ENCODE assay signal across 20 cellular contexts in the genomic region with DNA sequence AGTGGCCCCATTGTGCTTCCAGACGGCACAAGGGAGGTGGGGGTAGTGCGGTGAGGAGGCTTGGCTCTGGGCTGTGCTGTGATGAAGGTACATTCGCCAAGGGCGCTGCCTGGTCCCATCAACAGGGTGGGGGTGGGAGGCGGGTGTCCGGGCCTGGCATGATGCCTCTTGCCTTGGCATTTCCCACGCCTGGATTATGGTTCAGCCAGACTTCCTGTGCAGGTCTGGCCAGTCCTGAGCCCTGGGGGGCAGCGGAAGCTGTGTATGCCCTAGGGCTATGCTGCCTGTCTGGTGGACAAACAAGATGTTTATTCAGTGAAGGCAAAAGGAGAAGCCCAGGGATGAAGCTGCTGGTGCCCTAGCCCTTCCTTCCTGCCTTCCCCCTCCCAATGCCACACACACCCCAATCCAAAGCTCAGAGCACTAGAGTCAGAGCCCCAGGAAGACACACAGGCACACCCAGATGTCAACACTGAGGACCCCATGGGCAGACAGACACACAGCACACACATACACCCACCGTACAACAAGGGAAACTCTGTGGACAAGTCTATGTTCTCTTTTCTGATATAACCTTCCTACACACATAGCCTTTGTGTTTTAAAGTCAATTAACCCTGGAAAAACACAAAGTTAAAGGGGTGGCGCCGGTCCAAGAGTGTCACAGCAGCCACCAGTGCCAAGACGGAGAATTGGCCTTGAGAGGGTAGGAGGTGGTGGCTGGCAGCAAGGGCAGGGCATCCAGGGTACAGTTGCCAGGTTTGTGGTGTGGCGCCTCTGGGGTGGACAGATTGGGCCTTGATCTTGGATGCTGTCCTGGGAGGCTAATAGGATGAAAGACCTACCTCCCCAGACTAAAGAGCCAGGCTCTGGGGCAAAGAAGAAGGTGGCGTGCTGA. TPM values are rescaled to one million over a fixed set of nuclear protein-coding genes. Genes with fewer than 3 reads are reported as not detected.
DNase-seq lines count a peak whose midpoint lies in the region; ATAC-seq and TF ChIP-seq lines count a peak whose summit lies in the region.
"Had no signal": no experiment of that assay in that cellular context is flagged by ENCODE, and none has a peak within 500 bp of the region (broad histone marks: within the 10 kb centered on the region; RNA-seq: fewer than 3 reads in every experiment).

No MANE protein-coding gene starts in this region.

- peaks cover 17% of the 10 kb centered on the region for H3K36me3 Mint-ChIP-seq in nephron progenitor cell (ENCODE audit: low read depth)
- peaks cover 9% of the 10 kb centered on the region for H3K36me3 Mint-ChIP-seq in activated naive CD8-positive, alpha-beta T cell treated with anti-CD3 and anti-CD28 coated beads, Interleukin-2, amount 50 U/mL, for 24 hours (ENCODE audit: low read depth)
- H3K36me3 Mint-ChIP-seq in stimulated activated naive B cell treated with anti-CD40 and anti-IgM and Interleukin-4, amounts not matched to agents 10 μg/mL and 1 μg/mL and 100 μg/mL, for 72 hours = no peaks in the 10 kb centered on the region
- H3K36me3 Mint-ChIP-seq: mesothelial cell of epicardium had no signal

- H3K4me1 ChIP-seq in body of pancreas = peaks cover 46% of the 10 kb centered on the region
- no peaks in the 10 kb centered on the region for H3K4me1 ChIP-seq in SJCRH30

- 34 to 46% methylated on average over 7 to 14 of the region's 14 CpGs for WGBS in body of pancreas, 2 donors

- peaks cover 31% of the 10 kb centered on the region for H3K4me1 Mint-ChIP-seq in nephron progenitor cell
- peaks cover 21% of the 10 kb centered on the region for H3K4me1 Mint-ChIP-seq in activated naive CD8-positive, alpha-beta T cell treated with anti-CD3 and anti-CD28 coated beads, Interleukin-2, amount 50 U/mL, for 24 hours
- peaks cover 22 to 55% of the 10 kb centered on the region in 2 donors for H3K4me1 Mint-ChIP-seq in stimulated activated naive B cell treated with anti-CD40 and anti-IgM and Interleukin-4, amounts not matched to agents 10 μg/mL and 1 μg/mL and 100 μg/mL, for 72 hours
- H3K4me1 Mint-ChIP-seq: mesothelial cell of epicardium had no signal

- intact Hi-C loops in body of pancreas (cut with DNase I) = no loop called here

- H3K27me3 ChIP-seq in body of pancreas (no peaks in the 10 kb centered on the region), SJCRH30 (no peaks in the 10 kb centered on the region)
- H3K27me3 ChIP-seq: hepatocyte had no signal

- no peak for TF ChIP-seq CTCF in body of pancreas (IDR thresholded peaks at IDR 0.05)
- no peak for TF ChIP-seq CTCF in nephron progenitor cell (IDR thresholded peaks at IDR 0.05)

- ATAC-seq in body of pancreas (peak; percentile 78), GM21423 (IDR thresholded peaks at IDR 0.05; ENCODE audit: unreplicated experiment) (no peak)
- ATAC-seq in activated naive CD8-positive, alpha-beta T cell treated with anti-CD3 and anti-CD28 coated beads, Interleukin-2, amount 50 U/mL, for 24 hours = no peak
- ATAC-seq in stimulated activated naive B cell treated with anti-CD40 and anti-IgM and Interleukin-4, amounts not matched to agents 10 μg/mL and 1 μg/mL and 100 μg/mL, for 72 hours (replicated peaks) = no peak
- ATAC-seq: Panc1; right cardiac atrium; stimulated activated naive CD8-positive, alpha-beta T cell treated with anti-CD3 and anti-CD28 coated beads, Interleukin-15, amount 100 ng/mL, for 72 hours had no signal

- peak overlapping the region; percentile 47 for H3K27ac Mint-ChIP-seq in nephron progenitor cell
- no peak overlapping the region for H3K27ac Mint-ChIP-seq in activated naive CD8-positive, alpha-beta T cell treated with anti-CD3 and anti-CD28 coated beads, Interleukin-2, amount 50 U/mL, for 24 hours
- no peak overlapping the region for H3K27ac Mint-ChIP-seq in stimulated activated naive B cell treated with anti-CD40 and anti-IgM and Interleukin-4, amounts not matched to agents 10 μg/mL and 1 μg/mL and 100 μg/mL, for 72 hours
- H3K27ac Mint-ChIP-seq: mesothelial cell of epicardium had no signal

- H3K4me3 Mint-ChIP-seq in nephron progenitor cell = no peak overlapping the region
- H3K4me3 Mint-ChIP-seq in activated naive CD8-positive, alpha-beta T cell treated with anti-CD3 and anti-CD28 coated beads, Interleukin-2, amount 50 U/mL, for 24 hours = no peak overlapping the region
- no peak overlapping the region for H3K4me3 Mint-ChIP-seq in stimulated activated naive B cell treated with anti-CD40 and anti-IgM and Interleukin-4, amounts not matched to agents 10 μg/mL and 1 μg/mL and 100 μg/mL, for 72 hours
- H3K4me3 Mint-ChIP-seq: mesothelial cell of epicardium; stimulated activated naive CD8-positive, alpha-beta T cell treated with anti-CD3 and anti-CD28 coated beads, Interleukin-15, amount 100 ng/mL, for 72 hours had no signal

- H3K27me3 Mint-ChIP-seq in nephron progenitor cell (ENCODE audit: low read depth, poor library complexity) = peaks cover 34% of the 10 kb centered on the region
- H3K27me3 Mint-ChIP-seq in activated naive CD8-positive, alpha-beta T cell treated with anti-CD3 and anti-CD28 coated beads, Interleukin-2, amount 50 U/mL, for 24 hours = peaks cover 4% of the 10 kb centered on the region
- peaks cover 37 to 42% of the 10 kb centered on the region in 2 donors for H3K27me3 Mint-ChIP-seq in stimulated activated naive B cell treated with anti-CD40 and anti-IgM and Interleukin-4, amounts not matched to agents 10 μg/mL and 1 μg/mL and 100 μg/mL, for 72 hours

- H3K27ac ChIP-seq in body of pancreas (peak overlapping the region; percentile 62 to 85 (median 74)), SJCRH30 (no peak overlapping the region)
- H3K27ac ChIP-seq: hepatocyte had no signal

- peaks cover 20% of the 10 kb centered on the region for H3K9me3 Mint-ChIP-seq in nephron progenitor cell
- peaks cover 3% of the 10 kb centered on the region for H3K9me3 Mint-ChIP-seq in activated naive CD8-positive, alpha-beta T cell treated with anti-CD3 and anti-CD28 coated beads, Interleukin-2, amount 50 U/mL, for 24 hours
- H3K9me3 Mint-ChIP-seq in stimulated activated naive B cell treated with anti-CD40 and anti-IgM and Interleukin-4, amounts not matched to agents 10 μg/mL and 1 μg/mL and 100 μg/mL, for 72 hours = no peaks in the 10 kb centered on the region
- H3K9me3 Mint-ChIP-seq: stimulated activated naive CD8-positive, alpha-beta T cell treated with anti-CD3 and anti-CD28 coated beads, Interleukin-15, amount 100 ng/mL, for 72 hours had no signal

- H3K9me3 ChIP-seq in body of pancreas (no peaks in the 10 kb centered on the region), SJCRH30 (replicated peaks) (peaks cover 5% of the 10 kb centered on the region)
- H3K9me3 ChIP-seq: Caco-2 had no signal

- H3K36me3 ChIP-seq in body of pancreas (replicated peaks in 1 of 2; ENCODE audit: insufficient read depth in 1 of 2, low read depth in 2 of 2) (no peaks in the 10 kb centered on the region), SJCRH30 (no peaks in the 10 kb centered on the region)

- H3K4me3 ChIP-seq in body of pancreas (no peak overlapping the region), SJCRH30 (no peak overlapping the region)
- H3K4me3 ChIP-seq: hepatocyte had no signal

- DNase-seq in COR-L47 (lab: John Stamatoyannopoulos, UW) (peak; percentile 30), NCI-H146 (lab: John Stamatoyannopoulos, UW) (peak; percentile 89), body of pancreas (peak; percentile 75 to 86 (median 84)), nephron progenitor cell (no peak), SJCRH30 (no peak)
- DNase-seq in activated naive CD8-positive, alpha-beta T cell treated with anti-CD3 and anti-CD28 coated beads, Interleukin-2, amount 50 U/mL, for 24 hours = no peak
- no peak for DNase-seq in stimulated activated naive B cell treated with anti-CD40 and anti-IgM and Interleukin-4, amounts not matched to agents 10 μg/mL and 1 μg/mL and 100 μg/mL, for 72 hours
- DNase-seq: activated CD4-positive, alpha-beta T cell treated with anti-CD3 and anti-CD28 coated beads for 48 hours; Caco-2; HCEC 1CT; IMR-90; MM.1S; NCI-H187; NCI-H526; right cardiac atrium; stimulated activated naive CD8-positive, alpha-beta T cell treated with anti-CD3 and anti-CD28 coated beads, Interleukin-15, amount 100 ng/mL, for 72 hours had no signal

- peak in 2 of 3 donors; percentile 29 to 33 for TF ChIP-seq POLR2A in body of pancreas (IDR thresholded peaks at IDR 0.05)

RNA-seq across cellular contexts. Expression of gene SAYSD1, which starts 54.7 kb away (rescaled TPM):
- 10 to 100 TPM in 1 of 2 donors, 1 to 10 TPM in 1; 9.2 to 11.4 TPM for total RNA-seq in body of pancreas
- 18.1 and 20.3 TPM in 2 replicates for total RNA-seq in SJCRH30 (2014; rRNA removed; shearing (Covaris generic))

RNA-seq across cellular contexts. Expression of gene KCNK5, which starts 59.6 kb away (rescaled TPM):
- 10 to 100 TPM; 16.9 to 31.0 TPM for total RNA-seq in body of pancreas
- total RNA-seq in SJCRH30 (2014; rRNA removed; shearing (Covaris generic)) = 9.5 and 9.7 TPM in 2 replicates
- total RNA-seq: IMR-90 had no signal

Comparison
In these comparisons a context has a peak if more than half of its experiments do, and no peak if none do; other contexts are left out.
1. DNase-seq: peak in COR-L47 (single experiment), NCI-H146 (single experiment) and body of pancreas (4 of 4); none in nephron progenitor cell (single experiment), activated naive CD8-positive, alpha-beta T cell treated with anti-CD3 and anti-CD28 coated beads, Interleukin-2, amount 50 U/mL, for 24 hours (single experiment), stimulated activated naive B cell treated with anti-CD40 and anti-IgM and Interleukin-4, amounts not matched to agents 10 μg/mL and 1 μg/mL and 100 μg/mL, for 72 hours (single experiment) and SJCRH30 (0 of 2).